Comparison of ENCODE assay signal across 9 cellular contexts in the genomic region with DNA sequence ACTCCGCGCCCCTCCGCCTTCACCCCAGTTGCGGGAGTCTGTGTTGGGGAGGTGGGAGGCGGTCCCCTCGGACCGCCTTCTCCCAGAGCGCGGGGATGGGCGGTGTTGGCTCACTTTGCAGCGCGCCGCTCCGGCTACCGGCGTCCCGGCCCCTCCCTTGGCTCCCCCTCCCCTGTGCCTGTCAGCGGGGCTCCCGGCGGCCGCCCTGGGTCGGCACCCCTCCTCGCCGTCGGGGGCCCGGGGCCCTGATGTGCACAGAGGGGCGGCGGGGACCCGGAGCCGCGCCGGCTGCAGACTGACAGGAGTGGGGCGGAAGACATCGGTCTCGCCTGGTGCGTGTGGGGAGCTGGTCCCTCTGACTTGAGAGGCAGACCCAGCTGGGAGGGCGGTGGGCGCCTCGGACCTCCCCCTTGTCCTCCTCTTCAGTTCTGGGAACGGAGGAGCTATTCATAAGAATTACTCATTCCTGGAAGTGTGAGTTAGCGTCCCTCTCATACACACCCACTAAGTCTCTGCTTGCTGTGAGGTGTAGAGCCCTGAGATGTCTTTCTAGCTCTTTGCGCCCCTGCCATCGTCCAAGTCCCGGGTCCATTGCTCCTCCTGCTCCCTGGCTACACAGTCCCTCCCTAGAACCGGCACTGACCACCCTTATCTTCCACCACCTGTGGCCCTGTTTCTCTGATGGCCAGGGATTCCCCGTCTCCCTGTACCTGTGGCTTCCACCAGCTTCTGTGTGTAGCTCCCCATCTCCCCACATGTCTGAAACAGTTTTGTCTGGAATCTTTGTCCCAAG. TPM values are rescaled to one million over a fixed set of nuclear protein-coding genes. Genes with fewer than 3 reads are reported as not detected.
A peak's percentile ranks its signal among the peaks of the same experiment; 100 is the strongest.
DNase-seq lines count a peak whose midpoint lies in the region; ATAC-seq, FAIRE-seq and TF ChIP-seq lines count a peak whose summit lies in the region.
"Had no signal": no experiment of that assay in that cellular context is flagged by ENCODE, and none has a peak within 500 bp of the region (broad histone marks: within the 10 kb centered on the region; RNA-seq: fewer than 3 reads in every experiment).

No MANE protein-coding gene starts in this region.

- DNase-seq in NCI-H2227 (lab: John Stamatoyannopoulos, UW; ENCODE audit: unreplicated experiment) (peak; percentile 36), NCI-H2227 treated with DMSO at 0.1 percent for 48 hours (lab: John Stamatoyannopoulos, UW) (no peak), frontal cortex (ENCODE audit: low spot score in 2 of 2) (peak; percentile 29 to 39), omental fat pad (ENCODE audit: low spot score) (no peak), NCI-H510A (lab: John Stamatoyannopoulos, UW) (no peak), HUDEP-2 (lab: John Stamatoyannopoulos, UW; ENCODE audit: unreplicated experiment in 76 of 76) (no peak)
- DNase-seq in activated CD8-positive, alpha-beta T cell treated with anti-CD3 and anti-CD28 coated beads, Interleukin-2, amount 10 ng/mL, durations not matched to agents 7 days and 5 days, result peak; percentile 24
- DNase-seq: DND-41 had no signal

- ATAC-seq in activated CD8-positive, alpha-beta T cell treated with anti-CD3 and anti-CD28 coated beads, Interleukin-2, amount 10 ng/mL, durations not matched to agents 7 days and 5 days, result peak; percentile 35
- peak; percentile 75 for ATAC-seq in omental fat pad (ENCODE audit: low FRiP score)
- no peak for ATAC-seq in HG02610 (IDR thresholded peaks at IDR 0.05; ENCODE audit: unreplicated experiment)

- CTCF ChIA-PET in activated CD8-positive, alpha-beta T cell treated with anti-CD3 and anti-CD28 coated beads, Interleukin-2, amount 10 ng/mL, durations not matched to agents 7 days and 5 days (lab: Charles Lee), result interaction anchor here (1.2 to 1.8 kb wide), 6 partner anchors 8 to 434 kb away, joined by 3 to 7 read pairs (median 5); no protein-coding TSS in a partner anchor

- no peak overlapping the region for H3K27ac Mint-ChIP-seq in activated CD8-positive, alpha-beta T cell treated with anti-CD3 and anti-CD28 coated beads, Interleukin-2, amount 10 ng/mL, durations not matched to agents 7 days and 5 days

- peaks cover 46% of the 10 kb centered on the region for H3K27me3 Mint-ChIP-seq in activated CD8-positive, alpha-beta T cell treated with anti-CD3 and anti-CD28 coated beads, Interleukin-2, amount 10 ng/mL, durations not matched to agents 7 days and 5 days (ENCODE audit: low read depth)

- no peaks in the 10 kb centered on the region for H3K36me3 Mint-ChIP-seq in activated CD8-positive, alpha-beta T cell treated with anti-CD3 and anti-CD28 coated beads, Interleukin-2, amount 10 ng/mL, durations not matched to agents 7 days and 5 days (ENCODE audit: low read depth)

- H3K4me1 Mint-ChIP-seq in activated CD8-positive, alpha-beta T cell treated with anti-CD3 and anti-CD28 coated beads, Interleukin-2, amount 10 ng/mL, durations not matched to agents 7 days and 5 days (ENCODE audit: low read depth), result peaks cover 12% of the 10 kb centered on the region

- no peak for TF ChIP-seq CTCF in omental fat pad (IDR thresholded peaks at IDR 0.05)

- peak overlapping the region; percentile 27 for H3K4me3 Mint-ChIP-seq in activated CD8-positive, alpha-beta T cell treated with anti-CD3 and anti-CD28 coated beads, Interleukin-2, amount 10 ng/mL, durations not matched to agents 7 days and 5 days

- POLR2A ChIA-PET in activated CD8-positive, alpha-beta T cell treated with anti-CD3 and anti-CD28 coated beads, Interleukin-2, amount 10 ng/mL, durations not matched to agents 7 days and 5 days (lab: Charles Lee), result interaction anchor here (0.7 kb wide), 1 partner anchor 1049 kb away, joined by 3 read pairs; no protein-coding TSS in a partner anchor

- H3K9me3 Mint-ChIP-seq in activated CD8-positive, alpha-beta T cell treated with anti-CD3 and anti-CD28 coated beads, Interleukin-2, amount 10 ng/mL, durations not matched to agents 7 days and 5 days (ENCODE audit: insufficient read depth), result no peaks in the 10 kb centered on the region

- FAIRE-seq in frontal cortex (lab: Jason Lieb, UNC), result no peak

RNA-seq across cellular contexts. Expression of a gene that starts 1.0 kb away (rescaled TPM):
- 1 to 10 TPM; 1.2 to 1.3 TPM for total RNA-seq in activated CD8-positive, alpha-beta T cell treated with anti-CD3 and anti-CD28 coated beads, Interleukin-2, amount 10 ng/mL, durations not matched to agents 7 days and 5 days
- total RNA-seq in frontal cortex, result 141 TPM
- 100 to 1,000 TPM in 1 of 4 donors, 10 to 100 TPM in 3; 31.0 to 183 (median 75.9) TPM for total RNA-seq in omental fat pad

RNA-seq across cellular contexts. Expression of a gene that starts 42.3 kb away (rescaled TPM):
- not detected for total RNA-seq in activated CD8-positive, alpha-beta T cell treated with anti-CD3 and anti-CD28 coated beads, Interleukin-2, amount 10 ng/mL, durations not matched to agents 7 days and 5 days
- not detected for total RNA-seq in frontal cortex
- not detected for total RNA-seq in omental fat pad

Comparison
In these comparisons a context has a peak if more than half of its experiments do, and no peak if none do; other contexts are left out.
1. DNase-seq: peak in NCI-H2227 (single experiment), activated CD8-positive, alpha-beta T cell treated with anti-CD3 and anti-CD28 coated beads, Interleukin-2, amount 10 ng/mL, durations not matched to agents 7 days and 5 days (single experiment) and frontal cortex (2 of 2); none in NCI-H2227 treated with DMSO at 0.1 percent for 48 hours (single experiment), omental fat pad (single experiment), NCI-H510A (single experiment) and HUDEP-2 (0 of 76).
2. RNA of a gene that starts 1.0 kb away (total RNA-seq): 141 TPM in frontal cortex (single experiment) and 31.0 to 183 TPM in omental fat pad; 1.2 to 1.3 TPM in activated CD8-positive, alpha-beta T cell treated with anti-CD3 and anti-CD28 coated beads, Interleukin-2, amount 10 ng/mL, durations not matched to agents 7 days and 5 days; every median in the first group is over 10 times any median in the second.